In the genomic region with DNA sequence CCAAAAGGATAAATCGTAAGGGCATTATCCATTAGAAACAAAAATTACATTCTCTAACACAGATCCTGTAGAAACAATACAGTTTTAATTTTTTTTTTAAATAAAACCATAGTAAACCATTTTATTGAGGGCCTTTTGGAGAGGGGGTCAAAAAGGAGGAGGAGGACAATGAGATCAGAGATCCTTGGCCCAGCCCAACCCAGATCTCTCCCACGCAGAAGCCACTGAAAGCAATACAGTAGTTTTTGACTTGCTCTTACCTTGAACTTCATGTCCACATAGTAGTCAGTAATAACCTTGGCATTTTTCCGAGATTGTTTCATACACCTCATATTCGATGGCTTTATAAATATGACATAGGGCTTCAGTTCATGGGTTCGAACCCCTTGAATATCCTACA, we compare ENCODE assay signal across 8 cellular contexts. TPM values are rescaled to one million over a fixed set of nuclear protein-coding genes. Genes with fewer than 3 reads are reported as not detected.
"Had no signal": no experiment of that assay in that cellular context is flagged by ENCODE, and none has a peak within 500 bp of the region (broad histone marks: within the 10 kb centered on the region; RNA-seq: fewer than 3 reads in every experiment).

No MANE protein-coding gene starts in this region.

- H2AFZ ChIP-seq: GM23338 had no signal

- H3K4me2 ChIP-seq: GM23338 had no signal

- DNase-seq: H9, HCEC 1CT, HFFc6, KBM-7 had no signal

- H3K27ac ChIP-seq: HL-60 had no signal

- H3K4me3 ChIP-seq: GM23338 had no signal

RNA-seq across cellular contexts. Expression of a gene that starts 51.0 kb away (rescaled TPM):
- total RNA-seq: GM23338, H1, H9, HepG2 had no signal
- polyA plus RNA-seq: GM23338, H1, HepG2 had no signal
